In genomic region chr10:102455893-102456471, GRCh38 we compare ENCODE assay signal across 12 cellular contexts. TPM values are rescaled to one million over a fixed set of nuclear protein-coding genes. Genes with fewer than 3 reads are reported as not detected.
DNase-seq lines count a peak whose midpoint lies in the region; ATAC-seq and TF ChIP-seq lines count a peak whose summit lies in the region.
"Had no signal": no experiment of that assay in that cellular context is flagged by ENCODE, and none has a peak within 500 bp of the region (broad histone marks: within the 10 kb centered on the region; RNA-seq: fewer than 3 reads in every experiment).

No MANE protein-coding gene starts in this region.

- peak overlapping the region; percentile 26 for H3K4me3 Mint-ChIP-seq in Caco-2 (ENCODE audit: unreplicated experiment)
- no peak overlapping the region for H3K4me3 Mint-ChIP-seq in activated T-helper 2 cell treated with anti-CD3 and anti-CD28 coated beads, Interferon-gamma antibody, Interleukin-2, Interleukin-4, amounts not matched to agents 10 μg/mL and 5 μg/mL and 100 μg/mL, durations not matched to agents 14 hours and 24 hours and 36 hours (ENCODE audit: low read depth)
- H3K4me3 Mint-ChIP-seq: memory B cell had no signal

- 70% methylated on average over 7 of the region's 7 CpGs for WGBS in HUES64
- 44 to 51% methylated on average over 7 of the region's 7 CpGs for WGBS in lung, 2 donors

- POLR2A ChIA-PET in Caco-2 (lab: Charles Lee), result interaction anchor here (0.6 kb wide), 1 partner anchor 45 kb away, joined by 3 read pairs; no protein-coding TSS in a partner anchor

- in situ Hi-C loops in astrocyte of the spinal cord (cut with HindIII; ENCODE audit: low sequenced_read_pairs), result no loop called here

- CTCF ChIA-PET in Caco-2 (lab: Charles Lee), result interaction anchor here (1.0 kb wide), 1 partner anchor 47 kb away, joined by 3 read pairs; the partner anchor contains the start of gene ACTR1A

- no peaks in the 10 kb centered on the region for H3K27me3 ChIP-seq in Caco-2 (replicated peaks; ENCODE audit: control insufficient read depth, insufficient read depth, low read length)
- no peaks in the 10 kb centered on the region for H3K27me3 ChIP-seq in HUES64 (ENCODE audit: insufficient read depth, low read length)
- no peaks in the 10 kb centered on the region for H3K27me3 ChIP-seq in lung (ENCODE audit: control insufficient read depth, insufficient read depth)
- H3K27me3 ChIP-seq: testis had no signal

- 0 out of 2 replicates have a peak, but pooled peaks cover 1% of the 10 kb centered on the region for H3K36me3 ChIP-seq in Caco-2 (ENCODE audit: control insufficient read depth, insufficient read depth, low read length)
- H3K36me3 ChIP-seq in HUES64 (ENCODE audit: insufficient read depth, low read length), result peaks cover 29% of the 10 kb centered on the region
- H3K36me3 ChIP-seq in lung (ENCODE audit: control insufficient read depth in 2 of 2, insufficient read depth in 2 of 2, low read length in 2 of 2), result no peaks in the 10 kb centered on the region

- H3K36me3 Mint-ChIP-seq in Caco-2 (ENCODE audit: insufficient read depth, unreplicated experiment), result peaks cover 50% of the 10 kb centered on the region
- peaks cover 26% of the 10 kb centered on the region for H3K36me3 Mint-ChIP-seq in activated T-helper 2 cell treated with anti-CD3 and anti-CD28 coated beads, Interferon-gamma antibody, Interleukin-2, Interleukin-4, amounts not matched to agents 10 μg/mL and 5 μg/mL and 100 μg/mL, durations not matched to agents 14 hours and 24 hours and 36 hours (ENCODE audit: low read depth)

- no peak overlapping the region for H3K4me3 ChIP-seq in Caco-2 (ENCODE audit: low read depth, low read length)
- H3K4me3 ChIP-seq in HUES64 (ENCODE audit: low read length), result no peak overlapping the region
- no peak overlapping the region for H3K4me3 ChIP-seq in astrocyte of the spinal cord (ENCODE audit: low read depth, low read length)
- no peak overlapping the region for H3K4me3 ChIP-seq in lung
- H3K4me3 ChIP-seq: testis had no signal

- peak; percentile 48 for ATAC-seq in lung (ENCODE audit: insufficient read depth, low FRiP score)

- BruUV-seq in Caco-2 (replicated peaks; lab: Mats Ljungman, UMichigan), result TSS peak; percentile 5

- TF ChIP-seq CTCF in Caco-2 (IDR thresholded peaks at IDR 0.05; ENCODE audit: insufficient read depth in 1 of 2, low read depth in 1 of 2, low read length in 1 of 2, severe bottlenecking in 1 of 2, unreplicated experiment in 1 of 2) (no peak), astrocyte of the spinal cord (IDR thresholded peaks at IDR 0.05; ENCODE audit: low read depth, low read length) (no peak), lung (IDR thresholded peaks at IDR 0.05; ENCODE audit: control extremely low read depth, extremely low read depth) (no peak)

- intact Hi-C loops in Caco-2 (cut with micrococcal nuclease; ENCODE audit: unreplicated experiment), result loop anchor here (1.0 kb wide), 1 partner anchor 46 kb away; the partner anchor contains the start of gene ACTR1A
- intact Hi-C loops in activated T-helper 2 cell treated with anti-CD3 and anti-CD28 coated beads, Interferon-gamma antibody, Interleukin-2, Interleukin-4, amounts not matched to agents 10 μg/mL and 5 μg/mL and 100 μg/mL, durations not matched to agents 14 hours and 24 hours and 36 hours (cut with micrococcal nuclease), result no loop called here

- H3K27me3 Mint-ChIP-seq in Caco-2 (ENCODE audit: insufficient read depth, unreplicated experiment), result no peaks in the 10 kb centered on the region
- H3K27me3 Mint-ChIP-seq in activated T-helper 2 cell treated with anti-CD3 and anti-CD28 coated beads, Interferon-gamma antibody, Interleukin-2, Interleukin-4, amounts not matched to agents 10 μg/mL and 5 μg/mL and 100 μg/mL, durations not matched to agents 14 hours and 24 hours and 36 hours (ENCODE audit: low read depth), result no peaks in the 10 kb centered on the region
- H3K27me3 Mint-ChIP-seq: memory B cell had no signal

- H3K4me1 ChIP-seq in Caco-2, result peaks cover 55% of the 10 kb centered on the region
- H3K4me1 ChIP-seq in HUES64 (ENCODE audit: insufficient read depth, low read length), result peaks cover 32% of the 10 kb centered on the region
- H3K4me1 ChIP-seq in lung (ENCODE audit: control insufficient read depth in 2 of 2, insufficient read depth in 2 of 2, low read length in 2 of 2), result peaks cover 0 to 9% of the 10 kb centered on the region in 2 donors

- H3K27ac ChIP-seq in HUES64 (ENCODE audit: low read depth, low read length) (peak overlapping the region; percentile 53; the same call in 1 of the 2 replicates), lung (ENCODE audit: low read depth in 1 of 2, low read length in 1 of 2) (peak overlapping the region in 1 of 2 donors; percentile 89)
- H3K27ac ChIP-seq: testis had no signal

- peak overlapping the region; percentile 89 for H3K27ac Mint-ChIP-seq in Caco-2 (ENCODE audit: unreplicated experiment)
- no peak overlapping the region for H3K27ac Mint-ChIP-seq in activated T-helper 2 cell treated with anti-CD3 and anti-CD28 coated beads, Interferon-gamma antibody, Interleukin-2, Interleukin-4, amounts not matched to agents 10 μg/mL and 5 μg/mL and 100 μg/mL, durations not matched to agents 14 hours and 24 hours and 36 hours
- H3K27ac Mint-ChIP-seq: memory B cell had no signal

- H3K4me1 Mint-ChIP-seq in Caco-2 (ENCODE audit: low read depth, unreplicated experiment), result peaks cover 27% of the 10 kb centered on the region
- H3K4me1 Mint-ChIP-seq in activated T-helper 2 cell treated with anti-CD3 and anti-CD28 coated beads, Interferon-gamma antibody, Interleukin-2, Interleukin-4, amounts not matched to agents 10 μg/mL and 5 μg/mL and 100 μg/mL, durations not matched to agents 14 hours and 24 hours and 36 hours (ENCODE audit: low read depth), result peaks cover 22% of the 10 kb centered on the region

- no peak overlapping the region for H3K9ac ChIP-seq in HUES64 (ENCODE audit: low read depth, low read length)

- peak; percentile 76 to 82 for DNase-seq in Caco-2
- peak; percentile 79 for DNase-seq in astrocyte of the spinal cord (ENCODE audit: low read depth, low spot score)
- peak; percentile 80 for DNase-seq in lung (ENCODE audit: low spot score)
- DNase-seq in activated T-helper 2 cell treated with anti-CD3 and anti-CD28 coated beads, Interferon-gamma antibody, Interleukin-2, Interleukin-4, amounts not matched to agents 10 μg/mL and 5 μg/mL and 100 μg/mL, durations not matched to agents 14 hours and 24 hours and 36 hours (ENCODE audit: low spot score), result no peak
- no peak for DNase-seq in NCI-H2107 (lab: John Stamatoyannopoulos, UW)
- no peak for DNase-seq in NCI-H1694 treated with DMSO at 0.1 percent for 48 hours (lab: John Stamatoyannopoulos, UW)
- no peak for DNase-seq in cortex of kidney (lab: John Stamatoyannopoulos, UW)
- DNase-seq: effector memory CD4-positive, alpha-beta T cell; RPMI8226; testis had no signal

- H3K9me3 ChIP-seq in Caco-2, result no peaks in the 10 kb centered on the region
- no peaks in the 10 kb centered on the region for H3K9me3 ChIP-seq in HUES64 (ENCODE audit: insufficient read depth, low read depth, low read length)
- H3K9me3 ChIP-seq in lung (ENCODE audit: control insufficient read depth in 2 of 2, insufficient read depth in 1 of 2, low read length in 1 of 2), result no peaks in the 10 kb centered on the region
- H3K9me3 ChIP-seq: testis had no signal

- no peaks in the 10 kb centered on the region for H3K9me3 Mint-ChIP-seq in Caco-2 (ENCODE audit: unreplicated experiment)
- H3K9me3 Mint-ChIP-seq in activated T-helper 2 cell treated with anti-CD3 and anti-CD28 coated beads, Interferon-gamma antibody, Interleukin-2, Interleukin-4, amounts not matched to agents 10 μg/mL and 5 μg/mL and 100 μg/mL, durations not matched to agents 14 hours and 24 hours and 36 hours, result no peaks in the 10 kb centered on the region
- H3K9me3 Mint-ChIP-seq: memory B cell had no signal

RNA-seq across cellular contexts. Expression of gene C10orf95, which starts 4.6 kb away (rescaled TPM):
- total RNA-seq in Caco-2 (2022), result 0.82 and 0.86 TPM in 2 replicates
- 0.15 TPM for polyA plus RNA-seq in HUES64 (2013, experiment 1 of 2)
- 0.44 TPM for polyA plus RNA-seq in HUES64 (2013, experiment 2 of 2)
- total RNA-seq in lung, result 10 to 100 TPM in 1 of 2 donors, 1 to 10 TPM in 1; 6.0 to 20.4 TPM
- 1 to 10 TPM; 3.9 to 6.4 TPM for polyA plus RNA-seq in lung
- total RNA-seq in activated T-helper 2 cell treated with anti-CD3 and anti-CD28 coated beads, Interferon-gamma antibody, Interleukin-2, Interleukin-4, amounts not matched to agents 10 μg/mL and 5 μg/mL and 100 μg/mL, durations not matched to agents 14 hours and 24 hours and 36 hours, result 0.32 TPM in 1 of 2 replicates, not detected in the other

RNA-seq across cellular contexts. Expression of gene CUEDC2, which starts 23.6 kb away (rescaled TPM):
- total RNA-seq in Caco-2 (2022) (32.1 and 32.6 TPM in 2 replicates), lung (10 to 100 TPM; 33.4 to 46.0 TPM)
- 42.7 TPM for polyA plus RNA-seq in HUES64 (2013, experiment 1 of 2)
- 56.5 TPM for polyA plus RNA-seq in HUES64 (2013, experiment 2 of 2)
- polyA plus RNA-seq in lung, result 10 to 100 TPM; 42.1 to 63.8 TPM
- total RNA-seq in activated T-helper 2 cell treated with anti-CD3 and anti-CD28 coated beads, Interferon-gamma antibody, Interleukin-2, Interleukin-4, amounts not matched to agents 10 μg/mL and 5 μg/mL and 100 μg/mL, durations not matched to agents 14 hours and 24 hours and 36 hours, result 60.7 and 67.5 TPM in 2 replicates

RNA-seq across cellular contexts. Expression of gene FBXL15, which starts 35.3 kb away (rescaled TPM):
- 7.9 and 8.6 TPM in 2 replicates for total RNA-seq in Caco-2 (2022)
- 9.0 TPM for polyA plus RNA-seq in HUES64 (2013, experiment 1 of 2)
- polyA plus RNA-seq in HUES64 (2013, experiment 2 of 2), result 7.9 TPM
- total RNA-seq in lung, result 10 to 100 TPM in 1 of 2 donors, 1 to 10 TPM in 1; 9.4 to 23.6 TPM
- polyA plus RNA-seq in lung, result 10 to 100 TPM; 13.7 to 40.4 TPM
- 14.8 and 15.1 TPM in 2 replicates for total RNA-seq in activated T-helper 2 cell treated with anti-CD3 and anti-CD28 coated beads, Interferon-gamma antibody, Interleukin-2, Interleukin-4, amounts not matched to agents 10 μg/mL and 5 μg/mL and 100 μg/mL, durations not matched to agents 14 hours and 24 hours and 36 hours

RNA-seq across cellular contexts. Expression of gene PSD, which starts 37.4 kb away (rescaled TPM):
- total RNA-seq in Caco-2 (2022) (2.8 and 3.8 TPM in 2 replicates), lung (1 to 10 TPM; 4.6 to 5.3 TPM)
- polyA plus RNA-seq in HUES64 (2013, experiment 1 of 2), result 3.9 TPM
- polyA plus RNA-seq in HUES64 (2013, experiment 2 of 2), result 9.3 TPM
- 1 to 10 TPM; 1.1 to 1.9 TPM for polyA plus RNA-seq in lung
- total RNA-seq in activated T-helper 2 cell treated with anti-CD3 and anti-CD28 coated beads, Interferon-gamma antibody, Interleukin-2, Interleukin-4, amounts not matched to agents 10 μg/mL and 5 μg/mL and 100 μg/mL, durations not matched to agents 14 hours and 24 hours and 36 hours, result 10.6 and 13.4 TPM in 2 replicates

RNA-seq across cellular contexts. Expression of gene ACTR1A, which starts 46.5 kb away (rescaled TPM):
- 65.9 and 69.7 TPM in 2 replicates for total RNA-seq in Caco-2 (2022)
- 76.3 TPM for polyA plus RNA-seq in HUES64 (2013, experiment 1 of 2)
- polyA plus RNA-seq in HUES64 (2013, experiment 2 of 2), result 81.5 TPM
- total RNA-seq in lung, result 10 to 100 TPM; 88.9 to 96.0 TPM
- polyA plus RNA-seq in lung, result 10 to 100 TPM; 72.0 to 79.7 TPM
- 66.9 and 69.7 TPM in 2 replicates for total RNA-seq in activated T-helper 2 cell treated with anti-CD3 and anti-CD28 coated beads, Interferon-gamma antibody, Interleukin-2, Interleukin-4, amounts not matched to agents 10 μg/mL and 5 μg/mL and 100 μg/mL, durations not matched to agents 14 hours and 24 hours and 36 hours

Comparison
In these comparisons a context has a peak if more than half of its experiments do, and no peak if none do; other contexts are left out.
1. DNase-seq: peak in Caco-2 (2 of 2), astrocyte of the spinal cord (single experiment) and lung (single experiment); none in activated T-helper 2 cell treated with anti-CD3 and anti-CD28 coated beads, Interferon-gamma antibody, Interleukin-2, Interleukin-4, amounts not matched to agents 10 μg/mL and 5 μg/mL and 100 μg/mL, durations not matched to agents 14 hours and 24 hours and 36 hours (single experiment), NCI-H2107 (single experiment), NCI-H1694 treated with DMSO at 0.1 percent for 48 hours (single experiment) and cortex of kidney (single experiment).